In genomic region chr16:85403693-85404092, GRCh38 we compare ENCODE assay signal across 20 cellular contexts.
A peak's percentile ranks its signal among the peaks of the same experiment; 100 is the strongest.
DNase-seq lines count a peak whose midpoint lies in the region; ATAC-seq and TF ChIP-seq lines count a peak whose summit lies in the region.
"Had no signal": no experiment of that assay in that cellular context is flagged by ENCODE, and none has a peak within 500 bp of the region (broad histone marks: within the 10 kb centered on the region; RNA-seq: fewer than 3 reads in every experiment).

No MANE protein-coding gene starts in this region.

- peaks cover 12% of the 10 kb centered on the region for H3K4me1 ChIP-seq in DND-41 (ENCODE audit: insufficient read depth, low read length)
- H3K4me1 ChIP-seq: uterus had no signal

- H3K27ac Mint-ChIP-seq in activated naive CD4-positive, alpha-beta T cell treated with anti-CD3 and anti-CD28 coated beads, Interleukin-2, amount 50 U/mL, for 72 hours = no peak overlapping the region
- H3K27ac Mint-ChIP-seq: activated T-helper 2 cell treated with anti-CD3 and anti-CD28 coated beads, Interferon-gamma antibody, Interleukin-2, Interleukin-4, amounts not matched to agents 10 μg/mL and 5 μg/mL and 100 μg/mL, durations not matched to agents 14 hours and 24 hours and 36 hours; progenitor cell of endocrine pancreas had no signal

- TF ChIP-seq CTCF in DND-41 (IDR thresholded peaks at IDR 0.05; ENCODE audit: borderline replicate concordance, extremely low read depth, low read length, poor library complexity, severe bottlenecking) = no peak

- no peaks in the 10 kb centered on the region for H4K20me1 ChIP-seq in DND-41 (ENCODE audit: insufficient read depth, low read length)

- H3K27me3 ChIP-seq in DND-41 (ENCODE audit: insufficient read depth, low read length, poor library complexity) = no peaks in the 10 kb centered on the region
- H3K27me3 ChIP-seq: gastroesophageal sphincter, uterus had no signal

- H3K4me3 ChIP-seq in DND-41 (ENCODE audit: low read depth in 1 of 2, low read length in 2 of 2) = no peak overlapping the region
- H3K4me3 ChIP-seq: gastroesophageal sphincter, smooth muscle cell, uterus had no signal

- H3K4me2 ChIP-seq in DND-41 (ENCODE audit: insufficient read depth, low read length) = no peak overlapping the region

- no peaks in the 10 kb centered on the region for H3K36me3 ChIP-seq in DND-41 (ENCODE audit: insufficient read depth, low read length)
- H3K36me3 ChIP-seq: gastroesophageal sphincter, uterus had no signal

- H3K9ac ChIP-seq in DND-41 (ENCODE audit: low read depth, low read length) = no peak overlapping the region

- H3K9me3 ChIP-seq in DND-41 (ENCODE audit: insufficient read depth, low read length, severe bottlenecking) = no peaks in the 10 kb centered on the region
- H3K9me3 ChIP-seq: gastroesophageal sphincter, uterus had no signal

- no peak overlapping the region for H2AFZ ChIP-seq in DND-41 (ENCODE audit: low read depth, low read length)

- H3K27ac ChIP-seq in DND-41 (ENCODE audit: low read length) = peak overlapping the region; percentile 56
- H3K27ac ChIP-seq: gastroesophageal sphincter, uterus had no signal

- DNase-seq in activated naive CD4-positive, alpha-beta T cell treated with anti-CD3 and anti-CD28 coated beads, Interleukin-2, amount 50 U/mL, for 72 hours (ENCODE audit: low spot score in 2 of 2) = peak; percentile 1 to 25
- DNase-seq in activated naive CD4-positive, alpha-beta T cell treated with Interleukin-2 at 50 U/mL for 16 hours = no peak
- peak; percentile 9 for DNase-seq in DND-41
- DNase-seq in activated CD8-positive, alpha-beta memory T cell treated with anti-CD3 and anti-CD28 coated beads, Interleukin-2, amount 50 U/mL, for 4 hours = peak; percentile 7
- DNase-seq in retina = peak; percentile 19
- no peak for DNase-seq in kidney glomerular epithelial cell (lab: John Stamatoyannopoulos, UW)
- no peak for DNase-seq in cortex of kidney (lab: John Stamatoyannopoulos, UW)
- no peak for DNase-seq in NCI-H82 treated with DMSO at 0.1 percent for 48 hours (lab: John Stamatoyannopoulos, UW; ENCODE audit: unreplicated experiment)
- DNase-seq: amniotic stem cell, caudate nucleus, Karpas-422, NCI-H1092, NCI-H510A, SIG-M5, substantia nigra had no signal

- no peaks in the 10 kb centered on the region for H3K36me3 Mint-ChIP-seq in activated naive CD4-positive, alpha-beta T cell treated with anti-CD3 and anti-CD28 coated beads, Interleukin-2, amount 50 U/mL, for 72 hours

- no peak for ATAC-seq in activated naive CD4-positive, alpha-beta T cell treated with anti-CD3 and anti-CD28 coated beads, Interleukin-2, amount 50 U/mL, for 72 hours
- ATAC-seq in DND-41 (ENCODE audit: insufficient read depth, low read depth) = peak; percentile 44
- ATAC-seq: gastroesophageal sphincter had no signal

- no peaks in the 10 kb centered on the region for H3K9me3 Mint-ChIP-seq in activated naive CD4-positive, alpha-beta T cell treated with anti-CD3 and anti-CD28 coated beads, Interleukin-2, amount 50 U/mL, for 72 hours
- H3K9me3 Mint-ChIP-seq: activated T-helper 2 cell treated with anti-CD3 and anti-CD28 coated beads, Interferon-gamma antibody, Interleukin-2, Interleukin-4, amounts not matched to agents 10 μg/mL and 5 μg/mL and 100 μg/mL, durations not matched to agents 14 hours and 24 hours and 36 hours had no signal

- H3K79me2 ChIP-seq in DND-41 (ENCODE audit: insufficient read depth, low read length) = no peaks in the 10 kb centered on the region

Comparison
In these comparisons a context has a peak if more than half of its experiments do, and no peak if none do; other contexts are left out.
1. DNase-seq: peak in activated naive CD4-positive, alpha-beta T cell treated with anti-CD3 and anti-CD28 coated beads, Interleukin-2, amount 50 U/mL, for 72 hours (2 of 2), DND-41 (single experiment), activated CD8-positive, alpha-beta memory T cell treated with anti-CD3 and anti-CD28 coated beads, Interleukin-2, amount 50 U/mL, for 4 hours (single experiment) and retina (single experiment); none in activated naive CD4-positive, alpha-beta T cell treated with Interleukin-2 at 50 U/mL for 16 hours (single experiment), kidney glomerular epithelial cell (single experiment), cortex of kidney (single experiment) and NCI-H82 treated with DMSO at 0.1 percent for 48 hours (single experiment).